ENCODE assay signal across 8 cellular contexts in the genomic region with DNA sequence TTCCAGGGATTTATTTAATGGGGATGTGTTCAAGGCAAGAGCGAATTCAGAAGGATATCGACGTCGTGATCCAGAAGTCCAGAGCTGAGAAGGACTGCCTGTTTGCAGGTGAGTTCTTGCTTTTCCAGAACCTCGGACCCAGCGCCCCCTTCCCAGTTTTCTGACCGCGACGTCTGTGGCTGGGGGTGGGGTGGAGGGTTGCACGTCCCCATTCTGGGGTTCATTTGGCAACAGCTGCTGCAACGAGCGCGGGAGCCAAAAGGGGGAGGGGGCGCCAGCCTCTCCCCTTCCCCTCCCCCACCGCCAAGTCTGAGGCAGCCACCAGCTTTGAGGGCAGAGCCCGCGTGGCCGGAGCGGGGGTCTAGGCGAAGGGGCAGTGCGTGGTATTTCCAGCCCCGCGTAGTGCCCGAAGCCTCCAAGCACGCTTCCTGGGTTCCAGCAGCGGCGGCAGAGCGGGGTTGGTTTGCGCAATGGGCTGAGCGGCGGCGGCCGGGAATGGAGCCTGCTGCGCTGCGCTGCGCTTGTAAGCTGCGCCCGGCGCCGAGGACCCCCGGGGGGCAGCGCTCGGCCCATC. TPM values are rescaled to one million over a fixed set of nuclear protein-coding genes. Genes with fewer than 3 reads are reported as not detected.
A peak's percentile ranks its signal among the peaks of the same experiment; 100 is the strongest.
DNase-seq lines count a peak whose midpoint lies in the region; ATAC-seq, FAIRE-seq and TF ChIP-seq lines count a peak whose summit lies in the region.

No MANE protein-coding gene starts in this region.

- no peak for FAIRE-seq in small intestine (lab: Jason Lieb, UNC)

- in situ Hi-C loops in astrocyte of the spinal cord (cut with HindIII; ENCODE audit: low sequenced_read_pairs), result no loop called here

- no peaks in the 10 kb centered on the region for H3K27me3 ChIP-seq in CD4-positive, CD25-positive, alpha-beta regulatory T cell (ENCODE audit: control insufficient read depth, insufficient read depth, low read length)
- no peaks in the 10 kb centered on the region for H3K27me3 ChIP-seq in small intestine (ENCODE audit: control insufficient read depth in 2 of 2, insufficient read depth in 2 of 2, low read length in 2 of 2)

- peak in 1 of 3 donors; percentile 48 for DNase-seq in CD4-positive, CD25-positive, alpha-beta regulatory T cell
- peak; percentile 73 for DNase-seq in OCI-M1 (lab: John Stamatoyannopoulos, UW)
- peak; percentile 55 for DNase-seq in astrocyte of the spinal cord (ENCODE audit: low read depth, low spot score)
- peak; percentile 55 for DNase-seq in iPS-NIHi11 (ENCODE audit: low spot score)
- DNase-seq in small intestine, result peak; percentile 43
- DNase-seq in COLO829 (ENCODE audit: low spot score), result no peak

- peak overlapping the region; percentile 87 for H3K4me3 ChIP-seq in CD4-positive, CD25-positive, alpha-beta regulatory T cell (ENCODE audit: low read depth, low read length)
- H3K4me3 ChIP-seq in astrocyte of the spinal cord (ENCODE audit: low read depth, low read length), result peak overlapping the region; percentile 88
- peak overlapping the region; percentile 92 to 94 for H3K4me3 ChIP-seq in small intestine (ENCODE audit: low read depth in 1 of 2, low read length in 2 of 2)

- H3K9me3 ChIP-seq in CD4-positive, CD25-positive, alpha-beta regulatory T cell (ENCODE audit: control insufficient read depth in 2 of 2, low read length in 2 of 2), result no peaks in the 10 kb centered on the region
- H3K9me3 ChIP-seq in small intestine (ENCODE audit: control insufficient read depth, low read depth), result no peaks in the 10 kb centered on the region

- H3K27me3 Mint-ChIP-seq in CD4-positive, CD25-positive, alpha-beta regulatory T cell, result no peaks in the 10 kb centered on the region

- peak overlapping the region; percentile 99 for H3K27ac ChIP-seq in CD4-positive, CD25-positive, alpha-beta regulatory T cell (ENCODE audit: insufficient read depth, low read length, poor library complexity, severe bottlenecking)
- peak overlapping the region; percentile 97 to 99 for H3K27ac ChIP-seq in small intestine (ENCODE audit: low read depth in 1 of 2, low read length in 1 of 2)

- H3K4me1 Mint-ChIP-seq in CD4-positive, CD25-positive, alpha-beta regulatory T cell, result peaks cover 20 to 60% (median 47%) of the 10 kb centered on the region in 4 donors

- H3K4me1 ChIP-seq in CD4-positive, CD25-positive, alpha-beta regulatory T cell (ENCODE audit: control insufficient read depth, insufficient read depth, low read length, poor library complexity, severe bottlenecking), result peaks cover 39% of the 10 kb centered on the region
- no peaks in the 10 kb centered on the region for H3K4me1 ChIP-seq in small intestine (ENCODE audit: control insufficient read depth in 2 of 2, insufficient read depth in 1 of 2, low read depth in 1 of 2, low read length in 1 of 2)

- peaks cover 0 to 3% (median 0%) of the 10 kb centered on the region in 7 donors for H3K9me3 Mint-ChIP-seq in CD4-positive, CD25-positive, alpha-beta regulatory T cell

- H3K4me3 Mint-ChIP-seq in CD4-positive, CD25-positive, alpha-beta regulatory T cell, result peak overlapping the region; percentile 92 to 97 (median 94)

- TF ChIP-seq POLR2A in GM19099 (IDR thresholded peaks at IDR 0.05; ENCODE audit: extremely low read depth, insufficient read length, low read depth), result peak; percentile 30

- peaks cover 8% of the 10 kb centered on the region for H3K36me3 Mint-ChIP-seq in CD4-positive, CD25-positive, alpha-beta regulatory T cell

- ATAC-seq in CD4-positive, CD25-positive, alpha-beta regulatory T cell (ENCODE audit: low read depth in 2 of 2), result peak; percentile 36 to 39
- ATAC-seq in HG03342 (IDR thresholded peaks at IDR 0.05; ENCODE audit: unreplicated experiment), result peak; percentile 37

- H3K36me3 ChIP-seq in CD4-positive, CD25-positive, alpha-beta regulatory T cell (ENCODE audit: control insufficient read depth, insufficient read depth, low read length), result peaks cover 4% of the 10 kb centered on the region
- H3K36me3 ChIP-seq in small intestine (ENCODE audit: control insufficient read depth in 2 of 2, insufficient read depth in 2 of 2, low read length in 2 of 2), result no peaks in the 10 kb centered on the region

- TF ChIP-seq CTCF in astrocyte of the spinal cord (IDR thresholded peaks at IDR 0.05; ENCODE audit: low read depth, low read length), result no peak

- H3K27ac Mint-ChIP-seq in CD4-positive, CD25-positive, alpha-beta regulatory T cell, result peak overlapping the region; percentile 97 to 99 (median 98)

- 0 to 1% (median 0%) methylated on average over 36 to 43 of the region's 43 CpGs for WGBS in small intestine, 3 donors

RNA-seq across cellular contexts. Expression of gene PARP8, which starts 0.7 kb away (rescaled TPM):
- 217 TPM for total RNA-seq in CD4-positive, CD25-positive, alpha-beta regulatory T cell
- polyA plus RNA-seq in CD4-positive, CD25-positive, alpha-beta regulatory T cell, result 10 to 100 TPM; 45.0 to 62.5 (median 53.1) TPM
- polyA plus RNA-seq in small intestine, result 10 to 100 TPM in 1 of 3 donors, 1 to 10 TPM in 2; 6.5 to 10.7 (median 9.0) TPM
